Comparison of ENCODE assay signal across 9 cellular contexts in genomic region chr12:116735951-116736599, GRCh38. TPM values are rescaled to one million over a fixed set of nuclear protein-coding genes. Genes with fewer than 3 reads are reported as not detected.
A peak's percentile ranks its signal among the peaks of the same experiment; 100 is the strongest.
DNase-seq lines count a peak whose midpoint lies in the region; ATAC-seq, FAIRE-seq and TF ChIP-seq lines count a peak whose summit lies in the region.
"Had no signal": no experiment of that assay in that cellular context is flagged by ENCODE, and none has a peak within 500 bp of the region (broad histone marks: within the 10 kb centered on the region; RNA-seq: fewer than 3 reads in every experiment).

No MANE protein-coding gene starts in this region.

- H3K36me3 Mint-ChIP-seq in activated T-cell treated with anti-CD3 and anti-CD28 coated beads, Interleukin-2, amount 50 U/mL, for 72 hours (ENCODE audit: insufficient read depth in 2 of 2), result peaks cover 11 to 12% of the 10 kb centered on the region in 2 donors
- H3K36me3 Mint-ChIP-seq in activated CD4-positive, alpha-beta memory T cell treated with anti-CD3 and anti-CD28 coated beads for 36 hours, result peaks cover 13% of the 10 kb centered on the region

- no peaks in the 10 kb centered on the region for H3K27me3 Mint-ChIP-seq in activated T-cell treated with anti-CD3 and anti-CD28 coated beads, Interleukin-2, amount 50 U/mL, for 72 hours (ENCODE audit: low read depth)
- H3K27me3 Mint-ChIP-seq in activated CD4-positive, alpha-beta memory T cell treated with anti-CD3 and anti-CD28 coated beads for 36 hours, result no peaks in the 10 kb centered on the region

- CTCF ChIA-PET in activated CD4-positive, alpha-beta memory T cell treated with anti-CD3 and anti-CD28 coated beads for 36 hours (lab: Charles Lee), result interaction anchor here (0.6 to 1.0 kb wide), 2 partner anchors 27 to 253 kb away, joined by 4 to 5 read pairs; no protein-coding TSS in a partner anchor

- WGBS in thymus, result 95% methylated on average over 9 of the region's 9 CpGs

- H3K4me1 ChIP-seq in kidney (ENCODE audit: control insufficient read depth in 1 of 2, insufficient read depth in 1 of 2, low read depth in 1 of 2, low read length in 2 of 2), result peaks cover 3 to 9% of the 10 kb centered on the region in 2 donors
- peaks cover 14% of the 10 kb centered on the region for H3K4me1 ChIP-seq in thymus (ENCODE audit: control insufficient read depth, insufficient read depth, low read length)

- intact Hi-C loops in activated CD4-positive, alpha-beta memory T cell treated with anti-CD3 and anti-CD28 coated beads for 36 hours (cut with micrococcal nuclease), result loop anchor here (10.0 kb wide), 1 partner anchor 461 kb away; the partner anchor contains the start of gene MED13L
- intact Hi-C loops in kidney (cut with DNase I), result no loop called here

- no peaks in the 10 kb centered on the region for H3K9me3 ChIP-seq in kidney (ENCODE audit: control insufficient read depth in 1 of 2, low read length in 2 of 2)
- H3K9me3 ChIP-seq in thymus (ENCODE audit: control insufficient read depth), result no peaks in the 10 kb centered on the region

- no peak for DNase-seq in activated T-cell treated with anti-CD3 and anti-CD28 coated beads, Interleukin-2, amount 50 U/mL, for 72 hours
- no peak for DNase-seq in activated T-cell treated with anti-CD3 and anti-CD28 coated beads, Interleukin-2, amount 50 U/mL, for 1 hour
- DNase-seq in activated CD4-positive, alpha-beta memory T cell treated with anti-CD3 and anti-CD28 coated beads for 36 hours, result no peak
- DNase-seq in kidney, result no peak
- DNase-seq in cortex of kidney (lab: John Stamatoyannopoulos, UW), result no peak
- DNase-seq: activated CD8-positive, alpha-beta memory T cell treated with anti-CD3 and anti-CD28 coated beads, Interleukin-2, amount 50 U/mL, for 48 hours had no signal

- peaks cover 8 to 11% of the 10 kb centered on the region in 2 donors for H3K36me3 ChIP-seq in kidney (ENCODE audit: control insufficient read depth in 1 of 2, insufficient read depth in 2 of 2, low read length in 2 of 2)
- peaks cover 18% of the 10 kb centered on the region for H3K36me3 ChIP-seq in thymus (ENCODE audit: control insufficient read depth, insufficient read depth)

- H3K4me3 Mint-ChIP-seq in activated T-cell treated with anti-CD3 and anti-CD28 coated beads, Interleukin-2, amount 50 U/mL, for 72 hours, result peak overlapping the region; percentile 93 to 95
- peak overlapping the region; percentile 85 for H3K4me3 Mint-ChIP-seq in activated CD4-positive, alpha-beta memory T cell treated with anti-CD3 and anti-CD28 coated beads for 36 hours

- no peaks in the 10 kb centered on the region for H3K9me3 Mint-ChIP-seq in activated T-cell treated with anti-CD3 and anti-CD28 coated beads, Interleukin-2, amount 50 U/mL, for 72 hours
- H3K9me3 Mint-ChIP-seq in activated CD4-positive, alpha-beta memory T cell treated with anti-CD3 and anti-CD28 coated beads for 36 hours, result no peaks in the 10 kb centered on the region

- ATAC-seq in activated T-cell treated with anti-CD3 and anti-CD28 coated beads, Interleukin-2, amount 50 U/mL, for 72 hours (replicated peaks in 1 of 2), result no peak
- no peak for ATAC-seq in HG02610 (IDR thresholded peaks at IDR 0.05; ENCODE audit: unreplicated experiment)
- no peak for ATAC-seq in GM21447 (IDR thresholded peaks at IDR 0.05; ENCODE audit: unreplicated experiment)

- TF ChIP-seq CTCF in kidney (IDR thresholded peaks at IDR 0.05; ENCODE audit: borderline replicate concordance, extremely low read depth, insufficient read depth), result no peak

- peak overlapping the region; percentile 80 for H3K27ac Mint-ChIP-seq in activated T-cell treated with anti-CD3 and anti-CD28 coated beads, Interleukin-2, amount 50 U/mL, for 72 hours
- no peak overlapping the region for H3K27ac Mint-ChIP-seq in activated CD4-positive, alpha-beta memory T cell treated with anti-CD3 and anti-CD28 coated beads for 36 hours

- no peaks in the 10 kb centered on the region for H3K27me3 ChIP-seq in thymus (ENCODE audit: control insufficient read depth, insufficient read depth)

- H3K27ac ChIP-seq in kidney (ENCODE audit: low read depth in 2 of 2, low read length in 2 of 2) (no peak overlapping the region), thymus (ENCODE audit: low read depth) (no peak overlapping the region)

- H3K4me3 ChIP-seq in kidney (ENCODE audit: low read length in 2 of 2) (peak overlapping the region; percentile 97 to 98), thymus (ENCODE audit: low read length) (peak overlapping the region; percentile 84)

- H3K9ac ChIP-seq in kidney (ENCODE audit: low read length in 2 of 2), result peak overlapping the region in 1 of 2 donors; percentile 23

- POLR2A ChIA-PET in activated CD4-positive, alpha-beta memory T cell treated with anti-CD3 and anti-CD28 coated beads for 36 hours (lab: Charles Lee), result no interaction called here

- FAIRE-seq in kidney (lab: Jason Lieb, UNC), result no peak

- peaks cover 34% of the 10 kb centered on the region for H3K4me1 Mint-ChIP-seq in activated T-cell treated with anti-CD3 and anti-CD28 coated beads, Interleukin-2, amount 50 U/mL, for 72 hours (ENCODE audit: low read depth)
- peaks cover 40% of the 10 kb centered on the region for H3K4me1 Mint-ChIP-seq in activated CD4-positive, alpha-beta memory T cell treated with anti-CD3 and anti-CD28 coated beads for 36 hours (ENCODE audit: low read depth)

RNA-seq across cellular contexts. Expression of gene SPRING1, which starts 1.8 kb away (rescaled TPM):
- 10 to 100 TPM; 24.1 to 27.4 TPM for total RNA-seq in activated T-cell treated with anti-CD3 and anti-CD28 coated beads, Interleukin-2, amount 50 U/mL, for 72 hours
- 10 to 100 TPM; 20.9 to 24.3 TPM for total RNA-seq in activated CD4-positive, alpha-beta memory T cell treated with anti-CD3 and anti-CD28 coated beads for 36 hours
- 49.4 TPM for total RNA-seq in kidney
- polyA plus RNA-seq in kidney (ENCODE audit: insufficient read depth, low read depth, low replicate concordance), result 45.3 TPM
- 12.7 TPM for polyA plus RNA-seq in thymus

RNA-seq across cellular contexts. Expression of gene RNFT2, which starts 2.0 kb away (rescaled TPM):
- total RNA-seq in activated T-cell treated with anti-CD3 and anti-CD28 coated beads, Interleukin-2, amount 50 U/mL, for 72 hours, result 10 to 100 TPM; 10.4 to 11.5 TPM
- 10 to 100 TPM; 15.8 to 15.9 TPM for total RNA-seq in activated CD4-positive, alpha-beta memory T cell treated with anti-CD3 and anti-CD28 coated beads for 36 hours
- 6.8 TPM for total RNA-seq in kidney
- 4.3 TPM for polyA plus RNA-seq in kidney (ENCODE audit: insufficient read depth, low read depth, low replicate concordance)
- polyA plus RNA-seq in thymus, result 9.7 TPM
